10 cellular contexts compared by ENCODE assay signal in genomic region chr3:32493437-32494414, GRCh38. TPM values are rescaled to one million over a fixed set of nuclear protein-coding genes. Genes with fewer than 3 reads are reported as not detected.
DNase-seq lines count a peak whose midpoint lies in the region; ATAC-seq, FAIRE-seq and TF ChIP-seq lines count a peak whose summit lies in the region.
"Had no signal": no experiment of that assay in that cellular context is flagged by ENCODE, and none has a peak within 500 bp of the region (broad histone marks: within the 10 kb centered on the region; RNA-seq: fewer than 3 reads in every experiment).

No MANE protein-coding gene starts in this region.

- peak; percentile 70 for ATAC-seq in HG03196 (IDR thresholded peaks at IDR 0.05; ENCODE audit: unreplicated experiment)

- FAIRE-seq in frontal cortex (lab: Jason Lieb, UNC): no peak

- no peak overlapping the region for H3K4me3 ChIP-seq in fibroblast of pulmonary artery (replicated peaks; ENCODE audit: low read depth, low read length)
- H3K4me3 ChIP-seq: cardiac muscle cell had no signal

- DNase-seq in GM10266 (ENCODE audit: extremely low spot score) (peak; percentile 58), GM20000 (ENCODE audit: low spot score) (peak; percentile 66), fibroblast of pulmonary artery (ENCODE audit: low read depth) (peak; percentile 49), GDM1 (lab: John Stamatoyannopoulos, UW) (no peak), HCEC 1CT (no peak), frontal cortex (ENCODE audit: low spot score in 2 of 2) (no peak), NCI-H524 treated with DMSO at 0.1 percent for 48 hours (lab: John Stamatoyannopoulos, UW) (no peak)
- DNase-seq: left cardiac atrium had no signal

- TF ChIP-seq CTCF in GM10266 (IDR thresholded peaks at IDR 0.05; ENCODE audit: control insufficient read depth, insufficient read depth, low read depth, missing control alignments): no peak
- no peak for TF ChIP-seq CTCF in GM20000 (IDR thresholded peaks at IDR 0.05; ENCODE audit: extremely low read depth, missing control alignments)
- TF ChIP-seq CTCF in fibroblast of pulmonary artery (IDR thresholded peaks at IDR 0.05; ENCODE audit: low read length, missing control alignments): no peak

RNA-seq across cellular contexts. Expression of gene CMTM6, which starts 8.9 kb away (rescaled TPM):
- 24.9 TPM for total RNA-seq in frontal cortex

Comparison
In these comparisons a context has a peak if more than half of its experiments do, and no peak if none do; other contexts are left out.
1. DNase-seq: peak in GM10266 (single experiment), GM20000 (single experiment) and fibroblast of pulmonary artery (single experiment); none in GDM1 (single experiment), HCEC 1CT (single experiment), frontal cortex (0 of 2) and NCI-H524 treated with DMSO at 0.1 percent for 48 hours (single experiment).